In the genomic region with DNA sequence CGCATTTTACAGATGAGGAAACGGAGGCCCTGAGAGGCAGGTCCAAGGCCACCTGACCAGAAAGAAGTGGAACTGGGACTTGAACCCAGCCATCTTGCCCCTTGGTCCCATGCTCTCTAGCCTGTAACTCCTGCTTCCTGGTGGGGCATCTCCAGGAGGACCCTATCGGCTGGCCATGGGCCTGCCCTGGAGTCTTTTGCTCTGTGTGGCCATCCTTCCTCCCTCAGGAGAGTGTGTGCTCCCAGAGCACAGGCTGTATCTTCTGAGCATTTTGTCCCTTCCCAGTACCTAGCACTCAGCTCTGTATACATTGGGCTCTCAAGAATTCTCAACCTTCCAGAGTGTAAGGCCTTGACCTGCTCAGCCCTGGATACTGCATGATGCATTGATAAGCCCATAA, we compare ENCODE assay signal across 33 cellular contexts. TPM values are rescaled to one million over a fixed set of nuclear protein-coding genes. Genes with fewer than 3 reads are reported as not detected.
"Had no signal": no experiment of that assay in that cellular context is flagged by ENCODE, and none has a peak within 500 bp of the region (broad histone marks: within the 10 kb centered on the region; RNA-seq: fewer than 3 reads in every experiment).

No MANE protein-coding gene starts in this region.

- FAIRE-seq: colon, endometrium, islet of Langerhans, keratinocyte had no signal

- H3K9me3 Mint-ChIP-seq: endodermal cell had no signal

- H3K4me3 Mint-ChIP-seq: effector memory CD8-positive, alpha-beta T cell; endodermal cell had no signal

- H3K36me3 ChIP-seq: esophagus squamous epithelium, gastrocnemius medialis, heart right ventricle, left lung, lower lobe of right lung had no signal

- H3K27ac ChIP-seq: coronary artery, epithelial cell of prostate, esophagus squamous epithelium, heart right ventricle, left lung, lower lobe of right lung had no signal

- H3K4me1 ChIP-seq: left lung, lower lobe of right lung had no signal

- ATAC-seq: effector memory CD8-positive, alpha-beta T cell; esophagus mucosa; gastrocnemius medialis; heart right ventricle; left cardiac atrium; left lung; left ventricle myocardium superior; lower lobe of right lung had no signal

- H3K4me3 ChIP-seq: coronary artery, dorsolateral prefrontal cortex, esophagus squamous epithelium, gastrocnemius medialis, heart right ventricle, left lung, lower lobe of right lung had no signal

- DNase-seq: dermis blood vessel endothelial cell; dorsolateral prefrontal cortex; effector CD4-positive, alpha-beta T cell; effector memory CD8-positive, alpha-beta T cell; endodermal cell; erythroblast; esophagus squamous epithelium; foreskin fibroblast; foreskin melanocyte; gastrocnemius medialis; glutamatergic neuron; heart right ventricle; hippocampal formation; left cardiac atrium; left lung; left ventricle myocardium superior; lower lobe of right lung; mesenchymal stem cell; midbrain had no signal

- H3K27ac Mint-ChIP-seq: effector memory CD8-positive, alpha-beta T cell; endodermal cell had no signal

- H3K9me3 ChIP-seq: esophagus squamous epithelium, gastrocnemius medialis, left lung, lower lobe of right lung had no signal

- H3K27me3 ChIP-seq: dorsolateral prefrontal cortex, esophagus squamous epithelium, gastrocnemius medialis had no signal

RNA-seq across cellular contexts. Expression of gene STH, which starts 28.4 kb away (rescaled TPM):
- total RNA-seq: dermis blood vessel endothelial cell, endodermal cell, esophagus mucosa, esophagus squamous epithelium, gastrocnemius medialis, glomerular endothelial cell, heart right ventricle, kidney epithelial cell, left cardiac atrium, left lung, left ventricle myocardium superior, lower leg skin, lower lobe of right lung, lung microvascular endothelial cell, mesenteric fat pad, mononuclear cell, mucosa of gallbladder had no signal
- polyA plus RNA-seq: heart right ventricle, keratinocyte had no signal
